In the genomic region with DNA sequence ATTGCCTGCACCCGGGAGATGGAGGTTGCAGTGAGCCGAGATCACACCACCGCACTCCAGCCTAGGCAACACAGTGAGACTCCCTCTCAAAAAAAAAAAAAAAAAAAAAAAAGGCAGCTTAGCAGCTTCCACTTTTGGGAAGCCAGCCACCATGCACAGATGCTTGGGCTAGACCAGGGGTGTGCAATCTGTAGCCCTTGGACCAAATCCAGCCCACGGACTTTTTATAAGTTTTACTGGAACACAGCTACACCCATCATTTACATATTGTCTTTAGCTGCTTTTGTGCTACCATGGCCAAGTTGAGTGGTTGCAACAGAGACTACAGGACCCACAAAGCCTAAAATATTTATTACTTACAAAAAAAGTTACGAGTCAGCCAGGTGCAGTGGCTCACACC, we compare ENCODE assay signal across 24 cellular contexts. TPM values are rescaled to one million over a fixed set of nuclear protein-coding genes. Genes with fewer than 3 reads are reported as not detected.
A peak's percentile ranks its signal among the peaks of the same experiment; 100 is the strongest.
DNase-seq lines count a peak whose midpoint lies in the region; ATAC-seq, FAIRE-seq and TF ChIP-seq lines count a peak whose summit lies in the region.
"Had no signal": no experiment of that assay in that cellular context is flagged by ENCODE, and none has a peak within 500 bp of the region (broad histone marks: within the 10 kb centered on the region; RNA-seq: fewer than 3 reads in every experiment).

No MANE protein-coding gene starts in this region.

- H3K27ac ChIP-seq in epithelial cell of prostate (peak overlapping the region; percentile 89), small intestine (ENCODE audit: low read depth in 1 of 2, low read length in 1 of 2) (no peak overlapping the region)
- H3K27ac ChIP-seq: cardiac muscle cell, gastroesophageal sphincter, neural progenitor cell, psoas muscle had no signal

- no peak overlapping the region for H3K4me3 ChIP-seq in mucosa of descending colon
- H3K4me3 ChIP-seq in small intestine (ENCODE audit: low read depth in 1 of 2, low read length in 2 of 2), result no peak overlapping the region
- H3K4me3 ChIP-seq: cardiac muscle cell, gastroesophageal sphincter, neural progenitor cell, psoas muscle had no signal

- intact Hi-C loops in mucosa of descending colon (cut with DNase I, micrococcal nuclease), result no loop called here

- DNase-seq in EL, result peak; percentile 35
- DNase-seq in NCI-H446 (lab: John Stamatoyannopoulos, UW), result peak; percentile 67 to 94
- DNase-seq in epithelial cell of prostate (ENCODE audit: low read depth, low spot score), result no peak
- no peak for DNase-seq in mucosa of descending colon
- no peak for DNase-seq in small intestine
- DNase-seq: activated CD4-positive, alpha-beta memory T cell treated with anti-CD3 and anti-CD28 coated beads, Interleukin-2, amount 10 ng/mL, durations not matched to agents 7 days and 5 days; activated T-cell treated with anti-CD3 and anti-CD28 coated beads for 4 hours; cortex of kidney; Kasumi-1; NCI-H1092 treated with DMSO at 0.1 percent for 48 hours; NCI-H2029 treated with DMSO at 0.1 percent for 48 hours; NCI-H526; stimulated activated CD4-positive, alpha-beta T cell treated with anti-CD3 and anti-CD28 coated beads, Interleukin-2, amount 100 ng/mL, for 24 hours had no signal

- H3K27me3 ChIP-seq in small intestine (ENCODE audit: control insufficient read depth in 2 of 2, insufficient read depth in 2 of 2, low read length in 2 of 2), result no peaks in the 10 kb centered on the region
- H3K27me3 ChIP-seq: cardiac muscle cell, gastroesophageal sphincter, neural progenitor cell had no signal

- ATAC-seq in mucosa of descending colon, result peak; percentile 67
- no peak for ATAC-seq in GM18870 (IDR thresholded peaks at IDR 0.05; ENCODE audit: unreplicated experiment)
- ATAC-seq in GM18520 (IDR thresholded peaks at IDR 0.05; ENCODE audit: unreplicated experiment), result no peak
- ATAC-seq in HG02981 (IDR thresholded peaks at IDR 0.05; ENCODE audit: unreplicated experiment), result no peak
- ATAC-seq: gastroesophageal sphincter; psoas muscle; stimulated activated effector memory CD8-positive, alpha-beta T cell treated with anti-CD3 and anti-CD28 coated beads, Interleukin-12 subunit alpha, Interleukin-12 subunit beta, amount 100 ng/mL, for 72 hours had no signal

- H3K36me3 ChIP-seq in mucosa of descending colon (ENCODE audit: low read depth) (no peaks in the 10 kb centered on the region), small intestine (ENCODE audit: control insufficient read depth in 2 of 2, insufficient read depth in 2 of 2, low read length in 2 of 2) (peaks cover 0 to 2% of the 10 kb centered on the region in 2 donors)
- H3K36me3 ChIP-seq: gastroesophageal sphincter had no signal

- FAIRE-seq in small intestine (lab: Jason Lieb, UNC), result no peak
- FAIRE-seq: G401.6, islet of Langerhans, urothelium cell line had no signal

- H3K4me1 ChIP-seq in mucosa of descending colon (ENCODE audit: low read depth) (no peaks in the 10 kb centered on the region), small intestine (ENCODE audit: control insufficient read depth in 2 of 2, insufficient read depth in 1 of 2, low read depth in 1 of 2, low read length in 1 of 2) (no peaks in the 10 kb centered on the region)
- H3K4me1 ChIP-seq: gastroesophageal sphincter, neural progenitor cell, psoas muscle had no signal

- 85 to 93% (median 90%) methylated on average over 5 of the region's 5 CpGs for WGBS in small intestine, 3 donors

- TF ChIP-seq CTCF in mucosa of descending colon (IDR thresholded peaks at IDR 0.05), result no peak

- no peaks in the 10 kb centered on the region for H3K9me3 ChIP-seq in mucosa of descending colon
- no peaks in the 10 kb centered on the region for H3K9me3 ChIP-seq in small intestine (ENCODE audit: control insufficient read depth, low read depth)
- H3K9me3 ChIP-seq: gastroesophageal sphincter, psoas muscle had no signal

RNA-seq across cellular contexts. Expression of gene CIT, which starts 6.7 kb away (rescaled TPM):
- 10 to 100 TPM in 2 of 3 donors, 1 to 10 TPM in 1; 7.5 to 20.5 (median 11.2) TPM for total RNA-seq in mucosa of descending colon
- 1 to 10 TPM in 2 of 3 donors, under 1 TPM in 1; 0.22 to 6.1 (median 3.0) TPM for polyA plus RNA-seq in small intestine

Comparison
In these comparisons a context has a peak if more than half of its experiments do, and no peak if none do; other contexts are left out.
1. DNase-seq: peak in EL (single experiment) and NCI-H446 (2 of 2); none in epithelial cell of prostate (single experiment), mucosa of descending colon (0 of 3) and small intestine (single experiment).